Comparison of ENCODE assay signal across 13 cellular contexts in the genomic region with DNA sequence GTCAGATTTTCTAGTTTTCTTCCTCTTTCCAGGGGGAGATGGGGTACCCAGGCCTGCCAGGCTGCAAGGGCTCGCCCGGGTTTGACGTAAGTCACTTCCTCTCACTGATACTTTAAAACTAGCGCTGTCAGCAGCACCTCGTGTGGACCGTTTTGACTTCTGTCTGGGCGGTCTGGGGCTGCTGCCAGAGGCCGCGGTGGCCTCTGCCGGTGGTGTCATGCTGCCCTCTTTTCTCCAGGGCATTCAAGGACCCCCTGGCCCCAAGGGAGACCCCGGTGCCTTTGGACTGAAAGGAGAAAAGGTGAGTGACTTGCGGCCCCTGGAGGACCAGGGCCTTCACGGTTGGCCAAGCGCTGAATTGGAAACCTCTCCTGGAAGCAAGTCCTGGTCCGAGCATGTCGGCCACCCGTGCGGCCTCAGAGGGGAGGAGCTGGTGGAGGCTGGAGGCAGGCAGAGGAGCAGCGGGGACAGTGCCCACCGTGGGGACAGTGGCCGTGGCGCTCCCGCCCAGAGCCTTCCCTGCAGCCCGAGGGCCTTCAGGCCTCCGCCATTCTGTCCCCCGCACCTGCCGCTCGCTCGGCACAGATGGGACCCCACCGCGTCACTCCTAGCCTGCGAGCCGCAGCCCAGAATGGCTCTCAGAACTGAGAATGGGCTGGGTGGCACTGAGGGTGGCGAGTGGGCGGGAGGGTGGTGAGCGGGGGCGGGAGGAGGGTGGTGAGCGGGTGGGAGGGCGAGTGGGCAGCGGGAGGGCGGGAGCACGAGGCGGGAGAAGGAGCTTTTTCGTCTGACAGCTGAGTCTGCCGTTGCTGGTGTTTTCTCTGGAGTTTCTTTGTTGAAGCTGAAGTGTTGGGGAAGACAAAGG. TPM values are rescaled to one million over a fixed set of nuclear protein-coding genes. Genes with fewer than 3 reads are reported as not detected.
A peak's percentile ranks its signal among the peaks of the same experiment; 100 is the strongest.
DNase-seq lines count a peak whose midpoint lies in the region; ATAC-seq and TF ChIP-seq lines count a peak whose summit lies in the region.
"Had no signal": no experiment of that assay in that cellular context is flagged by ENCODE, and none has a peak within 500 bp of the region (broad histone marks: within the 10 kb centered on the region; RNA-seq: fewer than 3 reads in every experiment).

No MANE protein-coding gene starts in this region.

- H3K9me3 Mint-ChIP-seq in activated CD8-positive, alpha-beta T cell treated with anti-CD3 and anti-CD28 coated beads for 36 hours, result no peaks in the 10 kb centered on the region
- H3K9me3 Mint-ChIP-seq in activated CD8-positive, alpha-beta T cell treated with anti-CD3 and anti-CD28 coated beads, Interleukin-2, amount 10 ng/mL, durations not matched to agents 7 days and 5 days (ENCODE audit: insufficient read depth), result no peaks in the 10 kb centered on the region
- no peaks in the 10 kb centered on the region for H3K9me3 Mint-ChIP-seq in activated T-cell treated with anti-CD3 and anti-CD28 coated beads, Interleukin-2, amount 50 U/mL, for 4 hours

- no peak for TF ChIP-seq CTCF in activated CD8-positive, alpha-beta T cell treated with anti-CD3 and anti-CD28 coated beads for 36 hours (IDR thresholded peaks at IDR 0.05)
- TF ChIP-seq CTCF in stomach (IDR thresholded peaks at IDR 0.05), result no peak

- no peak for TF ChIP-seq EP300 in stomach (IDR thresholded peaks at IDR 0.05)

- TF ChIP-seq POLR2A in stomach (IDR thresholded peaks at IDR 0.05), result no peak

- H3K27me3 Mint-ChIP-seq in activated CD8-positive, alpha-beta T cell treated with anti-CD3 and anti-CD28 coated beads for 36 hours, result no peaks in the 10 kb centered on the region
- no peaks in the 10 kb centered on the region for H3K27me3 Mint-ChIP-seq in activated CD8-positive, alpha-beta T cell treated with anti-CD3 and anti-CD28 coated beads, Interleukin-2, amount 10 ng/mL, durations not matched to agents 7 days and 5 days (ENCODE audit: low read depth)
- H3K27me3 Mint-ChIP-seq in activated T-cell treated with anti-CD3 and anti-CD28 coated beads, Interleukin-2, amount 50 U/mL, for 4 hours (ENCODE audit: low read depth), result no peaks in the 10 kb centered on the region

- H3K4me3 ChIP-seq in stomach, result no peak overlapping the region

- no peaks in the 10 kb centered on the region for H3K36me3 Mint-ChIP-seq in activated CD8-positive, alpha-beta T cell treated with anti-CD3 and anti-CD28 coated beads for 36 hours (ENCODE audit: low read depth)
- no peaks in the 10 kb centered on the region for H3K36me3 Mint-ChIP-seq in activated CD8-positive, alpha-beta T cell treated with anti-CD3 and anti-CD28 coated beads, Interleukin-2, amount 10 ng/mL, durations not matched to agents 7 days and 5 days (ENCODE audit: low read depth)
- no peaks in the 10 kb centered on the region for H3K36me3 Mint-ChIP-seq in activated T-cell treated with anti-CD3 and anti-CD28 coated beads, Interleukin-2, amount 50 U/mL, for 4 hours (ENCODE audit: insufficient read depth)

- H3K9me3 ChIP-seq in stomach, result no peaks in the 10 kb centered on the region

- CTCF ChIA-PET in activated CD8-positive, alpha-beta T cell treated with anti-CD3 and anti-CD28 coated beads for 36 hours (lab: Charles Lee), result no interaction called here
- CTCF ChIA-PET in activated CD8-positive, alpha-beta T cell treated with anti-CD3 and anti-CD28 coated beads, Interleukin-2, amount 10 ng/mL, durations not matched to agents 7 days and 5 days (lab: Charles Lee), result interaction anchor here (0.9 kb wide), 1 partner anchor 108 kb away, joined by 3 read pairs; no protein-coding TSS in a partner anchor

- no peak overlapping the region for H3K27ac Mint-ChIP-seq in activated CD8-positive, alpha-beta T cell treated with anti-CD3 and anti-CD28 coated beads for 36 hours
- no peak overlapping the region for H3K27ac Mint-ChIP-seq in activated CD8-positive, alpha-beta T cell treated with anti-CD3 and anti-CD28 coated beads, Interleukin-2, amount 10 ng/mL, durations not matched to agents 7 days and 5 days

- ATAC-seq in activated CD8-positive, alpha-beta T cell treated with anti-CD3 and anti-CD28 coated beads for 36 hours, result no peak
- ATAC-seq in activated CD8-positive, alpha-beta T cell treated with anti-CD3 and anti-CD28 coated beads, Interleukin-2, amount 10 ng/mL, durations not matched to agents 7 days and 5 days, result no peak
- ATAC-seq in activated T-cell treated with anti-CD3 and anti-CD28 coated beads, Interleukin-2, amount 50 U/mL, for 4 hours, result no peak
- ATAC-seq in left colon (no peak), GM19023 (IDR thresholded peaks at IDR 0.05; ENCODE audit: unreplicated experiment) (no peak)

- H3K4me1 ChIP-seq in stomach, result peaks cover 0 to 33% (median 16%) of the 10 kb centered on the region in 4 donors

- peak; percentile 2 for DNase-seq in activated CD8-positive, alpha-beta T cell treated with anti-CD3 and anti-CD28 coated beads for 36 hours
- DNase-seq in activated CD8-positive, alpha-beta T cell treated with anti-CD3 and anti-CD28 coated beads, Interleukin-2, amount 10 ng/mL, durations not matched to agents 7 days and 5 days, result no peak
- DNase-seq in activated T-cell treated with anti-CD3 and anti-CD28 coated beads, Interleukin-2, amount 50 U/mL, for 4 hours, result peak; percentile 3
- DNase-seq in left colon (peak; percentile 5 to 21), stomach (no peak), kidney glomerular epithelial cell (lab: John Stamatoyannopoulos, UW) (no peak), cerebellum (ENCODE audit: low spot score) (no peak)
- DNase-seq: ACHN, erythroblast, NCI-H510A, small intestine had no signal

- peaks cover 34 to 93% (median 81%) of the 10 kb centered on the region in 4 donors for H3K36me3 ChIP-seq in stomach

- peak overlapping the region in 3 of 5 donors; percentile 56 to 72 (median 58) for H3K27ac ChIP-seq in stomach
- H3K27ac ChIP-seq: RWPE1 had no signal

- H3K4me3 Mint-ChIP-seq in activated CD8-positive, alpha-beta T cell treated with anti-CD3 and anti-CD28 coated beads for 36 hours, result no peak overlapping the region
- no peak overlapping the region for H3K4me3 Mint-ChIP-seq in activated CD8-positive, alpha-beta T cell treated with anti-CD3 and anti-CD28 coated beads, Interleukin-2, amount 10 ng/mL, durations not matched to agents 7 days and 5 days
- no peak overlapping the region for H3K4me3 Mint-ChIP-seq in activated T-cell treated with anti-CD3 and anti-CD28 coated beads, Interleukin-2, amount 50 U/mL, for 4 hours

- no peaks in the 10 kb centered on the region for H3K4me1 Mint-ChIP-seq in activated CD8-positive, alpha-beta T cell treated with anti-CD3 and anti-CD28 coated beads for 36 hours (ENCODE audit: low read depth)
- H3K4me1 Mint-ChIP-seq in activated CD8-positive, alpha-beta T cell treated with anti-CD3 and anti-CD28 coated beads, Interleukin-2, amount 10 ng/mL, durations not matched to agents 7 days and 5 days (ENCODE audit: low read depth), result no peaks in the 10 kb centered on the region
- no peaks in the 10 kb centered on the region for H3K4me1 Mint-ChIP-seq in activated T-cell treated with anti-CD3 and anti-CD28 coated beads, Interleukin-2, amount 50 U/mL, for 4 hours (ENCODE audit: low read depth)

- intact Hi-C loops in activated CD8-positive, alpha-beta T cell treated with anti-CD3 and anti-CD28 coated beads for 36 hours (cut with micrococcal nuclease), result no loop called here
- intact Hi-C loops in left colon (cut with DNase I, micrococcal nuclease) (no loop called here), stomach (cut with DNase I; ENCODE audit: low total_unique reads) (loop anchor here (10.0 kb wide), 2 partner anchors 64 to 134 kb away; no protein-coding TSS in a partner anchor)

- H3K27me3 ChIP-seq in stomach, result no peaks in the 10 kb centered on the region

- 81 to 89% (median 86%) methylated on average over 34 to 45 of the region's 45 CpGs for WGBS in stomach, 5 donors

- POLR2A ChIA-PET in activated CD8-positive, alpha-beta T cell treated with anti-CD3 and anti-CD28 coated beads for 36 hours (lab: Charles Lee), result no interaction called here
- POLR2A ChIA-PET in activated CD8-positive, alpha-beta T cell treated with anti-CD3 and anti-CD28 coated beads, Interleukin-2, amount 10 ng/mL, durations not matched to agents 7 days and 5 days (lab: Charles Lee), result no interaction called here

RNA-seq across cellular contexts. Expression of gene COL6A1, which starts 9.4 kb away (rescaled TPM):
- 1 to 10 TPM; 4.1 to 5.2 TPM for total RNA-seq in activated CD8-positive, alpha-beta T cell treated with anti-CD3 and anti-CD28 coated beads for 36 hours
- under 1 TPM; 0.26 to 0.42 TPM for total RNA-seq in activated CD8-positive, alpha-beta T cell treated with anti-CD3 and anti-CD28 coated beads, Interleukin-2, amount 10 ng/mL, durations not matched to agents 7 days and 5 days
- total RNA-seq in activated T-cell treated with anti-CD3 and anti-CD28 coated beads, Interleukin-2, amount 50 U/mL, for 4 hours, result 1 to 10 TPM; 2.8 to 3.6 (median 3.0) TPM
- total RNA-seq in left colon (100 to 1,000 TPM in 1 of 2 donors, 10 to 100 TPM in 1; 32.2 to 111 TPM), stomach (100 to 1,000 TPM; 147 to 756 (median 342) TPM), cerebellum (88.8 TPM)
- 100 to 1,000 TPM in 1 of 3 donors, 10 to 100 TPM in 2; 63.2 to 174 (median 73.6) TPM for polyA plus RNA-seq in stomach

Comparison
In these comparisons a context has a peak if more than half of its experiments do, and no peak if none do; other contexts are left out.
1. DNase-seq: peak in activated CD8-positive, alpha-beta T cell treated with anti-CD3 and anti-CD28 coated beads for 36 hours (single experiment), activated T-cell treated with anti-CD3 and anti-CD28 coated beads, Interleukin-2, amount 50 U/mL, for 4 hours (single experiment) and left colon (2 of 2); none in activated CD8-positive, alpha-beta T cell treated with anti-CD3 and anti-CD28 coated beads, Interleukin-2, amount 10 ng/mL, durations not matched to agents 7 days and 5 days (single experiment), stomach (single experiment), kidney glomerular epithelial cell (single experiment) and cerebellum (single experiment).
2. RNA of gene COL6A1, which starts 9.4 kb away (total RNA-seq): 147 to 756 TPM in stomach, 32.2 to 111 TPM in left colon and 88.8 TPM in cerebellum (single experiment); 4.1 to 5.2 TPM in activated CD8-positive, alpha-beta T cell treated with anti-CD3 and anti-CD28 coated beads for 36 hours, 2.8 to 3.6 TPM in activated T-cell treated with anti-CD3 and anti-CD28 coated beads, Interleukin-2, amount 50 U/mL, for 4 hours and 0.26 to 0.42 TPM in activated CD8-positive, alpha-beta T cell treated with anti-CD3 and anti-CD28 coated beads, Interleukin-2, amount 10 ng/mL, durations not matched to agents 7 days and 5 days; every median in the first group is over 4 times any median in the second.